ENCODE assay signal across 25 cellular contexts in the genomic region with DNA sequence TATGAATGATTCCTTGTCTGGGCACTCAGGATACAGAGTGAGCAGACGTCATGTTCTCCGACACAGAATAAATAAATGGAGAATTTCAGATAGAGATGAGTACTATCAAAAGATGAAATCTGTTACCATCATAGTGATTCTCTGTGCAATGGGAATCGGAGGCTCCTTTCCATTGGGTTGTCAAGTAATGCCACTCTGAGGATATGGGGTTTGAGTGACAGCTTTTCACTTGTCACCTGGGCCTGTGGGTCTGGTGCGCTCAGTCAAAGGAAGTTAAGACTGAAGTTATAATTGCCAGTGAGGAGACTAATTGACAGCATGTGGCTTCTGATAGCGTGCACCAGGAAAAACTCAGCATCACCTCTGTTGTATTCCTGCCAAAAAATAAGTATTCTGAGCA.
"Had no signal": no experiment of that assay in that cellular context is flagged by ENCODE, and none has a peak within 500 bp of the region (broad histone marks: within the 10 kb centered on the region; RNA-seq: fewer than 3 reads in every experiment).

No MANE protein-coding gene starts in this region.

- DNase-seq: activated CD4-positive, alpha-beta memory T cell treated with anti-CD3 and anti-CD28 coated beads, Interleukin-2, amount 10 ng/mL, durations not matched to agents 7 days and 5 days; activated CD4-positive, alpha-beta T cell treated with anti-CD3 and anti-CD28 coated beads for 36 hours; activated CD4-positive, alpha-beta T cell treated with anti-CD3 and anti-CD28 coated beads, Interleukin-2, amount 50 U/mL, for 1 hour; activated gamma-delta T cell treated with Interleukin-2 at 50 U/mL for 16 hours; activated naive CD4-positive, alpha-beta T cell treated with anti-CD3 and anti-CD28 coated beads, Interleukin-2, amount 10 ng/mL, durations not matched to agents 7 days and 5 days; activated naive CD8-positive, alpha-beta T cell treated with anti-CD3 and anti-CD28 coated beads, Interleukin-2, amount 10 ng/mL, durations not matched to agents 7 days and 5 days; activated T-cell treated with anti-CD3 and anti-CD28 coated beads for 4 hours; activated T-cell treated with anti-CD3 and anti-CD28 coated beads, Interleukin-2, amount 50 U/mL, for 48 hours; adrenal gland; anterior cingulate cortex; caudate nucleus; colonic mucosa; Karpas-422; MM.1S; NCI-H146; NCI-H2081; NCI-H524; RPMI8226; T-cell; T-helper 2 cell; T1000 had no signal

- H3K9me3 ChIP-seq: adrenal gland, breast epithelium, colonic mucosa had no signal

- H3K36me3 Mint-ChIP-seq: activated naive CD4-positive, alpha-beta T cell treated with anti-CD3 and anti-CD28 coated beads, Interleukin-2, amount 10 ng/mL, durations not matched to agents 7 days and 5 days; activated naive CD8-positive, alpha-beta T cell treated with anti-CD3 and anti-CD28 coated beads, Interleukin-2, amount 10 ng/mL, durations not matched to agents 7 days and 5 days; T-cell had no signal

- H3K4me1 Mint-ChIP-seq: activated CD4-positive, alpha-beta memory T cell treated with anti-CD3 and anti-CD28 coated beads, Interleukin-2, amount 10 ng/mL, durations not matched to agents 7 days and 5 days; activated CD4-positive, alpha-beta T cell treated with anti-CD3 and anti-CD28 coated beads for 36 hours; activated naive CD4-positive, alpha-beta T cell treated with anti-CD3 and anti-CD28 coated beads, Interleukin-2, amount 10 ng/mL, durations not matched to agents 7 days and 5 days; activated naive CD8-positive, alpha-beta T cell treated with anti-CD3 and anti-CD28 coated beads, Interleukin-2, amount 10 ng/mL, durations not matched to agents 7 days and 5 days; activated T-helper 17 cell treated with anti-CD3 and anti-CD28 coated beads, Interleukin-2, amount 50 U/mL, for 72 hours; T-cell had no signal

- H3K4me3 Mint-ChIP-seq: activated CD4-positive, alpha-beta memory T cell treated with anti-CD3 and anti-CD28 coated beads, Interleukin-2, amount 10 ng/mL, durations not matched to agents 7 days and 5 days; activated CD4-positive, alpha-beta T cell treated with anti-CD3 and anti-CD28 coated beads for 36 hours; activated naive CD4-positive, alpha-beta T cell treated with anti-CD3 and anti-CD28 coated beads, Interleukin-2, amount 10 ng/mL, durations not matched to agents 7 days and 5 days; activated naive CD8-positive, alpha-beta T cell treated with anti-CD3 and anti-CD28 coated beads, Interleukin-2, amount 10 ng/mL, durations not matched to agents 7 days and 5 days; activated T-helper 17 cell treated with anti-CD3 and anti-CD28 coated beads, Interleukin-2, amount 50 U/mL, for 72 hours; T-cell had no signal

- H3K27me3 Mint-ChIP-seq: activated CD4-positive, alpha-beta memory T cell treated with anti-CD3 and anti-CD28 coated beads, Interleukin-2, amount 10 ng/mL, durations not matched to agents 7 days and 5 days; activated CD4-positive, alpha-beta T cell treated with anti-CD3 and anti-CD28 coated beads for 36 hours; activated naive CD4-positive, alpha-beta T cell treated with anti-CD3 and anti-CD28 coated beads, Interleukin-2, amount 10 ng/mL, durations not matched to agents 7 days and 5 days; activated naive CD8-positive, alpha-beta T cell treated with anti-CD3 and anti-CD28 coated beads, Interleukin-2, amount 10 ng/mL, durations not matched to agents 7 days and 5 days; activated T-helper 17 cell treated with anti-CD3 and anti-CD28 coated beads, Interleukin-2, amount 50 U/mL, for 72 hours; T-cell had no signal

- H3K27ac Mint-ChIP-seq: activated CD4-positive, alpha-beta memory T cell treated with anti-CD3 and anti-CD28 coated beads, Interleukin-2, amount 10 ng/mL, durations not matched to agents 7 days and 5 days; activated CD4-positive, alpha-beta T cell treated with anti-CD3 and anti-CD28 coated beads for 36 hours; activated naive CD4-positive, alpha-beta T cell treated with anti-CD3 and anti-CD28 coated beads, Interleukin-2, amount 10 ng/mL, durations not matched to agents 7 days and 5 days; activated naive CD8-positive, alpha-beta T cell treated with anti-CD3 and anti-CD28 coated beads, Interleukin-2, amount 10 ng/mL, durations not matched to agents 7 days and 5 days; activated T-helper 17 cell treated with anti-CD3 and anti-CD28 coated beads, Interleukin-2, amount 50 U/mL, for 72 hours; T-cell had no signal

- H3K27ac ChIP-seq: adrenal gland, breast epithelium, colonic mucosa, SK-N-MC had no signal

- H3K27me3 ChIP-seq: adrenal gland, breast epithelium, colonic mucosa had no signal

- H3K36me3 ChIP-seq: adrenal gland, breast epithelium, colonic mucosa had no signal

- H3K4me3 ChIP-seq: adrenal gland, breast epithelium, colonic mucosa, K562, SK-N-MC had no signal

- H3K9me3 Mint-ChIP-seq: activated CD4-positive, alpha-beta memory T cell treated with anti-CD3 and anti-CD28 coated beads, Interleukin-2, amount 10 ng/mL, durations not matched to agents 7 days and 5 days; activated naive CD8-positive, alpha-beta T cell treated with anti-CD3 and anti-CD28 coated beads, Interleukin-2, amount 10 ng/mL, durations not matched to agents 7 days and 5 days had no signal

- H3K4me1 ChIP-seq: adrenal gland, breast epithelium, colonic mucosa had no signal
